ENCODE assay signal across 7 cellular contexts in genomic region chr1:150234647-150235435, GRCh38. TPM values are rescaled to one million over a fixed set of nuclear protein-coding genes. Genes with fewer than 3 reads are reported as not detected.
DNase-seq lines count a peak whose midpoint lies in the region; ATAC-seq, FAIRE-seq and TF ChIP-seq lines count a peak whose summit lies in the region.

No MANE protein-coding gene starts in this region.

- peak overlapping the region; percentile 76 for H3K4me3 ChIP-seq in WI38 (ENCODE audit: low read depth, low read length)
- H3K4me3 ChIP-seq in mammary epithelial cell (replicated peaks in 1 of 3; ENCODE audit: insufficient read depth in 1 of 3, low read depth in 2 of 3, low read length in 3 of 3): peak overlapping the region; percentile 70 to 96 (median 89)
- peak overlapping the region; percentile 84 to 99 (median 98) for H3K4me3 ChIP-seq in keratinocyte (ENCODE audit: control insufficient read depth in 2 of 3, extremely low read depth in 1 of 3, insufficient read depth in 2 of 3, low read depth in 1 of 3, low read length in 3 of 3)

- H3K4me1 ChIP-seq in mammary epithelial cell (ENCODE audit: insufficient read depth, low read length) (peaks cover 10% of the 10 kb centered on the region), keratinocyte (ENCODE audit: control insufficient read depth, extremely low read depth, insufficient read depth, low read length) (peaks cover 16% of the 10 kb centered on the region)

- peak; percentile 83 for TF ChIP-seq POLR2A in GM15510 (IDR thresholded peaks at IDR 0.05; ENCODE audit: borderline replicate concordance, extremely low read depth, insufficient read length)

- CTCF ChIA-PET in mammary epithelial cell (lab: Charles Lee; ENCODE audit: low non-redundant PET): no interaction called here

- no peaks in the 10 kb centered on the region for H3K27me3 ChIP-seq in mammary epithelial cell (ENCODE audit: insufficient read depth, low read length)
- H3K27me3 ChIP-seq in keratinocyte (ENCODE audit: control insufficient read depth, extremely low read depth, insufficient read depth, low read length): no peaks in the 10 kb centered on the region

- in situ Hi-C loops in mammary epithelial cell (cut with MboI; ENCODE audit: low sequenced_read_pairs in 2 of 2): no loop called here

- peaks cover 56% of the 10 kb centered on the region for H3K79me2 ChIP-seq in mammary epithelial cell (ENCODE audit: insufficient read depth, low read length)
- peaks cover 35% of the 10 kb centered on the region for H3K79me2 ChIP-seq in keratinocyte (ENCODE audit: control insufficient read depth, insufficient read depth, low read length)

- H3K4me2 ChIP-seq in mammary epithelial cell (ENCODE audit: insufficient read depth, low read depth, low read length) (peak overlapping the region; percentile 69), keratinocyte (ENCODE audit: control insufficient read depth, extremely low read depth, insufficient read depth, low read depth, low read length) (peak overlapping the region; percentile 97)

- WGBS in mammary epithelial cell (ENCODE audit: low coverage, missing lambda C conversion rate): 3% methylated on average over 17 of the region's 88 CpGs

- H4K20me1 ChIP-seq in mammary epithelial cell (ENCODE audit: insufficient read depth, low read length) (no peaks in the 10 kb centered on the region), keratinocyte (ENCODE audit: control insufficient read depth, extremely low read depth, insufficient read depth, low read length) (no peaks in the 10 kb centered on the region)

- dilution Hi-C loops in mammary epithelial cell (cut with HindIII; ENCODE audit: low sequenced_read_pairs) (no loop called here), keratinocyte (cut with MboI; ENCODE audit: extremely low pct_ligation_motif_present, low sequenced_read_pairs) (no loop called here)

- TF ChIP-seq CTCF in WI38 (IDR thresholded peaks at IDR 0.05; ENCODE audit: low read depth, low read length): no peak
- TF ChIP-seq CTCF in mammary epithelial cell (conservative IDR thresholded peaks at IDR 0.05 in 1 of 2, IDR thresholded peaks at IDR 0.05 in 1 of 2; ENCODE audit: extremely low read depth in 1 of 2, insufficient read depth in 1 of 2, low read depth in 1 of 2, low read length in 2 of 2): no peak
- no peak for TF ChIP-seq CTCF in keratinocyte (optimal IDR thresholded peaks at IDR 0.05 in 1 of 3, IDR thresholded peaks at IDR 0.05 in 1 of 3, conservative IDR thresholded peaks at IDR 0.05 in 1 of 3; ENCODE audit: extremely low read depth in 1 of 3, insufficient read depth in 2 of 3, low read length in 3 of 3)

- BruUV-seq in mammary epithelial cell (replicated peaks; lab: Mats Ljungman, UMichigan): TSS peak; percentile 85

- H2AFZ ChIP-seq in mammary epithelial cell (ENCODE audit: low read depth, low read length) (peak overlapping the region; percentile 70), keratinocyte (ENCODE audit: control insufficient read depth, low read length) (peak overlapping the region; percentile 11)

- intact Hi-C loops in mammary epithelial cell (cut with micrococcal nuclease): no loop called here

- peak overlapping the region; percentile 96 for H3K9ac ChIP-seq in mammary epithelial cell (ENCODE audit: insufficient read depth, low read length)
- H3K9ac ChIP-seq in keratinocyte (ENCODE audit: control insufficient read depth, extremely low read depth, insufficient read depth, low read length): peak overlapping the region; percentile 94

- no peaks in the 10 kb centered on the region for H3K9me3 ChIP-seq in mammary epithelial cell (replicated peaks; ENCODE audit: insufficient read depth, low read length)
- H3K9me3 ChIP-seq in keratinocyte (ENCODE audit: control insufficient read depth, low read depth, low read length): no peaks in the 10 kb centered on the region

- no peaks in the 10 kb centered on the region for H3K9me1 ChIP-seq in keratinocyte (ENCODE audit: control insufficient read depth, extremely low read depth, insufficient read depth, low read length)

- H3K36me3 ChIP-seq in mammary epithelial cell (ENCODE audit: insufficient read depth, low read length) (peaks cover under 1% of the 10 kb centered on the region), keratinocyte (ENCODE audit: control insufficient read depth in 2 of 2, extremely low read depth in 1 of 2, insufficient read depth in 2 of 2, low read length in 2 of 2) (peaks cover 0 to 7% of the 10 kb centered on the region in 2 experiments)

- no peak for FAIRE-seq in keratinocyte (lab: Jason Lieb, UNC)

- H3K27ac ChIP-seq in mammary epithelial cell (ENCODE audit: insufficient read depth, low read depth, low read length) (peak overlapping the region; percentile 94), keratinocyte (ENCODE audit: control insufficient read depth, insufficient read depth, low read length) (peak overlapping the region; percentile 94)

- ATAC-seq in HG02678 (IDR thresholded peaks at IDR 0.05; ENCODE audit: unreplicated experiment): peak; percentile 37

- peak; percentile 22 to 30 for DNase-seq in NCI-H1930 (lab: John Stamatoyannopoulos, UW)
- DNase-seq in mammary epithelial cell: peak; percentile 85
- no peak for DNase-seq in keratinocyte (ENCODE audit: low read depth, low spot score)
- peak; percentile 96 for DNase-seq in stimulated activated CD4-positive, alpha-beta T cell treated with anti-CD3 and anti-CD28 coated beads, Interleukin-15, amount 100 ng/mL, for 24 hours

RNA-seq across cellular contexts. Expression of gene ANP32E, which starts 1.1 kb away (rescaled TPM):
- total RNA-seq in mammary epithelial cell: 10 to 100 TPM; 10.3 to 37.0 TPM
- polyA plus RNA-seq in mammary epithelial cell: 9.7 TPM
- polyA minus RNA-seq in mammary epithelial cell: 18.1 TPM
- 6.1 to 18.9 TPM (median 9.2 TPM) in 3 replicates for polyA plus RNA-seq in keratinocyte
- 30.5 TPM for polyA plus RNA-seq in keratinocyte (2011; ENCODE audit: low read depth)
- polyA plus RNA-seq in keratinocyte (2011; cell fraction: cytosol; rRNA removed): 6.5 and 10.5 TPM in 2 replicates
- 4.3 and 8.0 TPM in 2 replicates for polyA plus RNA-seq in keratinocyte (2011; cell fraction: nucleus; rRNA removed)
- 9.5 and 31.9 TPM in 2 replicates for polyA plus RNA-seq in keratinocyte (2012; ENCODE audit: low replicate concordance)
- polyA minus RNA-seq in keratinocyte: 3.0 to 7.8 TPM (median 5.6 TPM) in 3 replicates
- 5.8 TPM for polyA minus RNA-seq in keratinocyte (2011; cell fraction: cytosol; rRNA and poly(A)+ RNA removed)
- 2.5 and 5.0 TPM in 2 replicates for polyA minus RNA-seq in keratinocyte (2011; cell fraction: nucleus; rRNA and poly(A)+ RNA removed)

RNA-seq across cellular contexts. Expression of gene CA14, which starts 22.7 kb away (rescaled TPM):
- total RNA-seq in mammary epithelial cell: not detected
- 0.28 TPM for polyA plus RNA-seq in mammary epithelial cell
- not detected for polyA minus RNA-seq in mammary epithelial cell
- polyA plus RNA-seq in keratinocyte: 0.24 to 0.59 TPM (median 0.28 TPM) in 3 replicates
- not detected for polyA plus RNA-seq in keratinocyte (2011; ENCODE audit: low read depth)
- polyA plus RNA-seq in keratinocyte (2011; cell fraction: cytosol; rRNA removed): 0.52 and 0.55 TPM in 2 replicates
- polyA plus RNA-seq in keratinocyte (2011; cell fraction: nucleus; rRNA removed): 0.15 and 0.16 TPM in 2 replicates
- 0.54 and 0.71 TPM in 2 replicates for polyA plus RNA-seq in keratinocyte (2012; ENCODE audit: low replicate concordance)
- 0.16 to 0.64 TPM in 2 of 3 replicates, not detected in the other for polyA minus RNA-seq in keratinocyte
- polyA minus RNA-seq in keratinocyte (2011; cell fraction: cytosol; rRNA and poly(A)+ RNA removed): not detected
- not detected in 2 replicates for polyA minus RNA-seq in keratinocyte (2011; cell fraction: nucleus; rRNA and poly(A)+ RNA removed)

RNA-seq across cellular contexts. Expression of gene APH1A, which starts 34.0 kb away (rescaled TPM):
- 100 to 1,000 TPM; 113 to 119 TPM for total RNA-seq in mammary epithelial cell
- 131 TPM for polyA plus RNA-seq in mammary epithelial cell
- polyA minus RNA-seq in mammary epithelial cell: 141 TPM
- polyA plus RNA-seq in keratinocyte: 149 to 174 TPM (median 151 TPM) in 3 replicates
- polyA plus RNA-seq in keratinocyte (2011; ENCODE audit: low read depth): 20.1 TPM
- 144 and 146 TPM in 2 replicates for polyA plus RNA-seq in keratinocyte (2011; cell fraction: cytosol; rRNA removed)
- 125 and 141 TPM in 2 replicates for polyA plus RNA-seq in keratinocyte (2011; cell fraction: nucleus; rRNA removed)
- polyA plus RNA-seq in keratinocyte (2012; ENCODE audit: low replicate concordance): 101 and 107 TPM in 2 replicates
- 155 to 195 TPM (median 163 TPM) in 3 replicates for polyA minus RNA-seq in keratinocyte
- 147 TPM for polyA minus RNA-seq in keratinocyte (2011; cell fraction: cytosol; rRNA and poly(A)+ RNA removed)
- 44.3 and 54.5 TPM in 2 replicates for polyA minus RNA-seq in keratinocyte (2011; cell fraction: nucleus; rRNA and poly(A)+ RNA removed)

RNA-seq across cellular contexts. Expression of gene C1orf54, which starts 37.7 kb away (rescaled TPM):
- 1 to 10 TPM; 1.3 to 2.3 TPM for total RNA-seq in mammary epithelial cell
- polyA plus RNA-seq in mammary epithelial cell (0.76 TPM), keratinocyte (0.94 to 2.0 TPM (median 1.4 TPM) in 3 replicates)
- polyA minus RNA-seq in mammary epithelial cell (not detected), keratinocyte (0.99 to 1.9 TPM in 2 of 3 replicates, not detected in the other)
- 13.5 TPM for polyA plus RNA-seq in keratinocyte (2011; ENCODE audit: low read depth)
- 1.1 and 1.4 TPM in 2 replicates for polyA plus RNA-seq in keratinocyte (2011; cell fraction: cytosol; rRNA removed)
- 3.9 and 6.3 TPM in 2 replicates for polyA plus RNA-seq in keratinocyte (2011; cell fraction: nucleus; rRNA removed)
- polyA plus RNA-seq in keratinocyte (2012; ENCODE audit: low replicate concordance): 1.3 and 7.0 TPM in 2 replicates
- polyA minus RNA-seq in keratinocyte (2011; cell fraction: cytosol; rRNA and poly(A)+ RNA removed): not detected
- 0.74 and 1.3 TPM in 2 replicates for polyA minus RNA-seq in keratinocyte (2011; cell fraction: nucleus; rRNA and poly(A)+ RNA removed)

RNA-seq across cellular contexts. Expression of gene CIART, which starts 47.5 kb away (rescaled TPM):
- total RNA-seq in mammary epithelial cell: 10 to 100 TPM in 1 of 2 donors, 1 to 10 TPM in 1; 8.1 to 13.2 TPM
- polyA plus RNA-seq in mammary epithelial cell (10.2 TPM), keratinocyte (14.5 to 15.6 TPM (median 15.0 TPM) in 3 replicates)
- polyA minus RNA-seq in mammary epithelial cell (6.2 TPM), keratinocyte (11.9 to 18.1 TPM (median 16.5 TPM) in 3 replicates)
- 27.9 TPM for polyA plus RNA-seq in keratinocyte (2011; ENCODE audit: low read depth)
- 8.9 and 10.7 TPM in 2 replicates for polyA plus RNA-seq in keratinocyte (2011; cell fraction: cytosol; rRNA removed)
- 26.5 and 29.7 TPM in 2 replicates for polyA plus RNA-seq in keratinocyte (2011; cell fraction: nucleus; rRNA removed)
- polyA plus RNA-seq in keratinocyte (2012; ENCODE audit: low replicate concordance): 7.3 and 35.5 TPM in 2 replicates
- polyA minus RNA-seq in keratinocyte (2011; cell fraction: cytosol; rRNA and poly(A)+ RNA removed): 5.2 TPM
- 4.9 and 6.9 TPM in 2 replicates for polyA minus RNA-seq in keratinocyte (2011; cell fraction: nucleus; rRNA and poly(A)+ RNA removed)
